1 cellular context compared by ENCODE assay signal in the genomic region with DNA sequence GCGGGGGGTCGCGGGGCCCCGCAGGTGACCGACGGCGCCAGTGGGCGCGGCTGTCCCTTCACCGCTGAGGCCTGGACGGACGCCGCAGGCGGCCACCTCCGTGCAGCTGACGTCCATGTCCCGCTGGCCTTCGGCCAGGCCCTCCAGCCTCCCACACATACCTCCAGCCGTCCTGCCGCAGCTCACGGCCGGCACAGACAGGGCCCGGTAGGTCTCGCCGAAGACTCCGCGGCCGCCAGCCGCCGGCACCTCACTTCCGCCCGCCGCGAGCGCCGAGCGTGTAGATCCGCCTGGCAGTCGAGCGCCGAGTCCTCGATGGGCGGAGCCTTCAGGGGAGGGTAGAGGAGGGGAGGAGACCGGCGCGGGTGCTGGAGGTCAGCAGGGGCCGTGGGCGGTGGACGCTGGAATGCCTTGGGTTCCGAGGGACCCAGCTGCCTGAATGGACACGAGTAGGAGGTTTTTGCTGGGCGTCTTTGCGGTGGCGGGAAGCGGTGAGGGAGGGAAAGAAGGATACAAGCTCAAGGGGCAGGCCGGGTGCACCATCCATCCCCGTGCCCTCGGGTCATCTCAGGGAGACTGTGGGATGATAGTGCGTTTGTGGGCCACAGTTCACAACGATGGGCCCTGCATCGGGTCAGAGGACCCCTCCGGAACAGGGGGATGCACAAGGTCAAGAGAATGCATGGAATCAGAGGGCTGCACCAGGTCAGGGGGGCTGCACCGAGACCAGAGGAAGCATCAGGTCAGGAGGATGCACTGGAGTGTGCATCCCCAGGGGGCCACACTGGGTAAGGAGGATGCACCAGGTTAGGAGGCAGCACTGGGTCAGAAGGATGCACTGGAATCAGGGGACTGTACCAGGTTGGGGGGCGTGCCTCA.
A peak's percentile ranks its signal among the peaks of the same experiment; 100 is the strongest.
TF ChIP-seq lines count a peak whose summit lies in the region.

A gene with protein sequence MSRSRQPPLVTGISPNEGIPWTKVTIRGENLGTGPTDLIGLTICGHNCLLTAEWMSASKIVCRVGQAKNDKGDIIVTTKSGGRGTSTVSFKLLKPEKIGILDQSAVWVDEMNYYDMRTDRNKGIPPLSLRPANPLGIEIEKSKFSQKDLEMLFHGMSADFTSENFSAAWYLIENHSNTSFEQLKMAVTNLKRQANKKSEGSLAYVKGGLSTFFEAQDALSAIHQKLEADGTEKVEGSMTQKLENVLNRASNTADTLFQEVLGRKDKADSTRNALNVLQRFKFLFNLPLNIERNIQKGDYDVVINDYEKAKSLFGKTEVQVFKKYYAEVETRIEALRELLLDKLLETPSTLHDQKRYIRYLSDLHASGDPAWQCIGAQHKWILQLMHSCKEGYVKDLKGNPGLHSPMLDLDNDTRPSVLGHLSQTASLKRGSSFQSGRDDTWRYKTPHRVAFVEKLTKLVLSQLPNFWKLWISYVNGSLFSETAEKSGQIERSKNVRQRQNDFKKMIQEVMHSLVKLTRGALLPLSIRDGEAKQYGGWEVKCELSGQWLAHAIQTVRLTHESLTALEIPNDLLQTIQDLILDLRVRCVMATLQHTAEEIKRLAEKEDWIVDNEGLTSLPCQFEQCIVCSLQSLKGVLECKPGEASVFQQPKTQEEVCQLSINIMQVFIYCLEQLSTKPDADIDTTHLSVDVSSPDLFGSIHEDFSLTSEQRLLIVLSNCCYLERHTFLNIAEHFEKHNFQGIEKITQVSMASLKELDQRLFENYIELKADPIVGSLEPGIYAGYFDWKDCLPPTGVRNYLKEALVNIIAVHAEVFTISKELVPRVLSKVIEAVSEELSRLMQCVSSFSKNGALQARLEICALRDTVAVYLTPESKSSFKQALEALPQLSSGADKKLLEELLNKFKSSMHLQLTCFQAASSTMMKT (minus strand): TSS at position 282 of the 879 bp plus-strand sequence. CDS start 55,321 bp downstream, outside the sequence.

TF ChIP-seq in HepG2, 621 proteins besides CTCF, POLR2A, EP300 and RAD21 (continued from another document and continues in another):
- TF ChIP-seq, protein P1, sequence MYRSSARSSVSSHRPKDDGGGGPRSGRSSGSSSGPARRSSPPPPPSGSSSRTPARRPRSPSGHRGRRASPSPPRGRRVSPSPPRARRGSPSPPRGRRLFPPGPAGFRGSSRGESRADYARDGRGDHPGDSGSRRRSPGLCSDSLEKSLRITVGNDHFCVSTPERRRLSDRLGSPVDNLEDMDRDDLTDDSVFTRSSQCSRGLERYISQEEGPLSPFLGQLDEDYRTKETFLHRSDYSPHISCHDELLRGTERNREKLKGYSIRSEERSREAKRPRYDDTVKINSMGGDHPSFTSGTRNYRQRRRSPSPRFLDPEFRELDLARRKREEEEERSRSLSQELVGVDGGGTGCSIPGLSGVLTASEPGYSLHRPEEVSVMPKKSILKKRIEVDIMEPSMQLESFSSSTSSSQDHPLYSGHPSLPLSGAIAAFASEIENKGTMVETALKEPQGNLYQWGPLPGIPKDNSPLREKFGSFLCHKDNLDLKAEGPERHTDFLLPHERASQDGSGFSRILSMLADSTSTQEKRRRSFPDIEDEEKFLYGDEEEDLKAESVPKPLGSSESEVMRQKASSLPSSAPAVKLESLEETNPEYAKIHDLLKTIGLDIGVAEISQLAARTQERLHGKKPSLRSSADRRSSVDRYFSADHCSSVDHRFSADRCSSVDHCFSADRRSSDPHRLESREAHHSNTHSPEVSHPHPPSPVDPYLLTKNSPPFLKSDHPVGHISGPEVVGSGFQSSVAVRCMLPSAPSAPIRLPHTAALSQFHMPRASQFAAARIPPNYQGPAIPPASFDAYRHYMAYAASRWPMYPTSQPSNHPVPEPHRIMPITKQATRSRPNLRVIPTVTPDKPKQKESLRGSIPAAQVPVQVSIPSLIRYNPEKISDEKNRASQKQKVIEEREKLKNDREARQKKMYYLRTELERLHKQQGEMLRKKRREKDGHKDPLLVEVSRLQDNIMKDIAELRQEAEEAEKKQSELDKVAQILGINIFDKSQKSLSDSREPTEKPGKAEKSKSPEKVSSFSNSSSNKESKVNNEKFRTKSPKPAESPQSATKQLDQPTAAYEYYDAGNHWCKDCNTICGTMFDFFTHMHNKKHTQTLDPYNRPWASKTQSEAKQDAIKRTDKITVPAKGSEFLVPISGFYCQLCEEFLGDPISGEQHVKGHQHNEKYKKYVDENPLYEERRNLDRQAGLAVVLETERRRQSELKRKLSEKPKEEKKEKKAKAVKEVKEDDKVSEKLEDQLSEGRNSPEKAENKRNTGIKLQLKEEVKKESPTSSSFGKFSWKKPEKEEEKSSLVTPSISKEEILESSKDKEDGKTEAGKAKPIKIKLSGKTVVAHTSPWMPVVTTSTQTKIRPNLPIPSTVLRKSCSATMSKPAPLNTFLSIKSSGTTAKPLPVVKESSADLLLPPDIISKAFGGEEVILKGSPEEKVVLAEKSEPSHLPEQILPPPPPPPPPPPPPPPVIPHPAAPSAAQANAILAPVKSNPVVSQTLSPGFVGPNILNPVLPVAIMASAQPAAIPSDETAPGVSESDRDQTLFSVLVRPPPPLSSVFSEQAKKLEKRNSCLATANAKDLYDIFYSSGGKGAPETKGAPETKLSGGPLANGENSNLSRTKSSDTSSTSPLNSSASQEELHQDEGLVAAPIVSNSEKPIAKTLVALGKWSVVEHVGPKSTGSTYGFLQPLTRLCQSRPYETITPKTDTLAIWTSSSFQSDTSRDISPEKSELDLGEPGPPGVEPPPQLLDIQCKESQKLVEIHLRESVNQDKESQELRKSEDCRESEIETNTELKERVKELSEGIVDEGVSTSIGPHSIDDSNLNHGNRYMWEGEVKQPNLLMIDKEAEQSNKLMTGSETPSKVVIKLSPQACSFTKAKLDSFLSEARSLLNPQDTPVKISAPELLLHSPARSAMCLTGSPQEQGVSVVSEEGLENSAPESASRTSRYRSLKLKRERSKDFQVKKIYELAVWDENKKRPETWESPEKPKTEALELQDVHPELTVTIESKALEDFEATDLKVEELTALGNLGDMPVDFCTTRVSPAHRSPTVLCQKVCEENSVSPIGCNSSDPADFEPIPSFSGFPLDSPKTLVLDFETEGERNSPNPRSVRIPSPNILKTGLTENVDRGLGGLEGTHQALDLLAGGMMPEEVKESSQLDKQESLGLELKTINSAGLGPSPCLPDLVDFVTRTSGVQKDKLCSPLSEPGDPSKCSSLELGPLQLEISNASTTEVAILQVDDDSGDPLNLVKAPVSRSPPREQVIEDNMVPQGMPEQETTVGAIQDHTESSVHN (CRISPR knock-in tag; IDR thresholded peaks at IDR 0.05), result peak; percentile 63; the same call in 1 of the 2 replicates
- TF ChIP-seq ZNF782 (CRISPR knock-in tag; IDR thresholded peaks at IDR 0.05; ENCODE audit: borderline replicate concordance) (peak; percentile 72; the same call in 1 of the 2 replicates), NFATC3 (CRISPR knock-in tag; IDR thresholded peaks at IDR 0.05) (no peak), IRX3 (CRISPR knock-in tag; IDR thresholded peaks at IDR 0.05; ENCODE audit: borderline replicate concordance, low read depth) (no peak), PCBP1 (IDR thresholded peaks at IDR 0.05; ENCODE audit: borderline replicate concordance, low read depth, low read length) (peak; percentile 82; the same call in 1 of the 2 replicates), ZNF570 (CRISPR knock-in tag; IDR thresholded peaks at IDR 0.05; ENCODE audit: borderline replicate concordance) (no peak; the same call in 1 of the 2 replicates), KDM5A (IDR thresholded peaks at IDR 0.05; ENCODE audit: borderline replicate concordance, low read length) (peak; percentile 91), MAFF (IDR thresholded peaks at IDR 0.05; ENCODE audit: low read depth, low read length) (peak; percentile 25; the same call in 1 of the 2 replicates), ZNF572 (CRISPR knock-in tag; IDR thresholded peaks at IDR 0.05) (peak; percentile 90; the same call in 1 of the 2 replicates), RFXANK (CRISPR knock-in tag; IDR thresholded peaks at IDR 0.05) (0 out of 2 replicates have a peak, but pooled peaks have one; percentile 64), ZNF543 (CRISPR knock-in tag; IDR thresholded peaks at IDR 0.05) (peak; percentile 92), ZNF577 (CRISPR knock-in tag; IDR thresholded peaks at IDR 0.05; ENCODE audit: borderline replicate concordance, low read depth) (no peak), PHB2 (IDR thresholded peaks at IDR 0.05; ENCODE audit: partially characterized antibody) (no peak), ZNF607 (CRISPR knock-in tag; IDR thresholded peaks at IDR 0.05; ENCODE audit: borderline replicate concordance) (peak; percentile 93), ZNF136 (CRISPR knock-in tag; IDR thresholded peaks at IDR 0.05; ENCODE audit: low read depth) (no peak), MAFG (CRISPR knock-in tag; IDR thresholded peaks at IDR 0.05) (no peak), ZNF253 (CRISPR knock-in tag; IDR thresholded peaks at IDR 0.05; ENCODE audit: borderline replicate concordance) (0 out of 2 replicates have a peak, but pooled peaks have one; percentile 48), HOXA9 (CRISPR knock-in tag; IDR thresholded peaks at IDR 0.05; ENCODE audit: borderline replicate concordance) (peak; percentile 92), HHEX (CRISPR knock-in tag; IDR thresholded peaks at IDR 0.05) (peak; percentile 64; the same call in 1 of the 2 replicates), POLR2G (IDR thresholded peaks at IDR 0.05; ENCODE audit: low read depth, low read length) (peak; percentile 88), ZSCAN9 (CRISPR knock-in tag; IDR thresholded peaks at IDR 0.05; ENCODE audit: borderline replicate concordance) (peak; percentile 94; the same call in 1 of the 2 replicates), SP2 (CRISPR knock-in tag; IDR thresholded peaks at IDR 0.05) (peak; percentile 58; the same call in 1 of the 2 replicates), ZNF24 (IDR thresholded peaks at IDR 0.05) (no peak), AKAP8 (CRISPR knock-in tag; IDR thresholded peaks at IDR 0.05) (0 out of 2 replicates have a peak, but pooled peaks have one; percentile 71), SIX1 (CRISPR knock-in tag; IDR thresholded peaks at IDR 0.05; ENCODE audit: borderline replicate concordance) (no peak; the same call in 1 of the 2 replicates), SATB2 (CRISPR knock-in tag; IDR thresholded peaks at IDR 0.05) (peak; percentile 88; the same call in 1 of the 2 replicates)
- TF ChIP-seq, protein P2, sequence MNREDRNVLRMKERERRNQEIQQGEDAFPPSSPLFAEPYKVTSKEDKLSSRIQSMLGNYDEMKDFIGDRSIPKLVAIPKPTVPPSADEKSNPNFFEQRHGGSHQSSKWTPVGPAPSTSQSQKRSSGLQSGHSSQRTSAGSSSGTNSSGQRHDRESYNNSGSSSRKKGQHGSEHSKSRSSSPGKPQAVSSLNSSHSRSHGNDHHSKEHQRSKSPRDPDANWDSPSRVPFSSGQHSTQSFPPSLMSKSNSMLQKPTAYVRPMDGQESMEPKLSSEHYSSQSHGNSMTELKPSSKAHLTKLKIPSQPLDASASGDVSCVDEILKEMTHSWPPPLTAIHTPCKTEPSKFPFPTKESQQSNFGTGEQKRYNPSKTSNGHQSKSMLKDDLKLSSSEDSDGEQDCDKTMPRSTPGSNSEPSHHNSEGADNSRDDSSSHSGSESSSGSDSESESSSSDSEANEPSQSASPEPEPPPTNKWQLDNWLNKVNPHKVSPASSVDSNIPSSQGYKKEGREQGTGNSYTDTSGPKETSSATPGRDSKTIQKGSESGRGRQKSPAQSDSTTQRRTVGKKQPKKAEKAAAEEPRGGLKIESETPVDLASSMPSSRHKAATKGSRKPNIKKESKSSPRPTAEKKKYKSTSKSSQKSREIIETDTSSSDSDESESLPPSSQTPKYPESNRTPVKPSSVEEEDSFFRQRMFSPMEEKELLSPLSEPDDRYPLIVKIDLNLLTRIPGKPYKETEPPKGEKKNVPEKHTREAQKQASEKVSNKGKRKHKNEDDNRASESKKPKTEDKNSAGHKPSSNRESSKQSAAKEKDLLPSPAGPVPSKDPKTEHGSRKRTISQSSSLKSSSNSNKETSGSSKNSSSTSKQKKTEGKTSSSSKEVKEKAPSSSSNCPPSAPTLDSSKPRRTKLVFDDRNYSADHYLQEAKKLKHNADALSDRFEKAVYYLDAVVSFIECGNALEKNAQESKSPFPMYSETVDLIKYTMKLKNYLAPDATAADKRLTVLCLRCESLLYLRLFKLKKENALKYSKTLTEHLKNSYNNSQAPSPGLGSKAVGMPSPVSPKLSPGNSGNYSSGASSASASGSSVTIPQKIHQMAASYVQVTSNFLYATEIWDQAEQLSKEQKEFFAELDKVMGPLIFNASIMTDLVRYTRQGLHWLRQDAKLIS (CRISPR knock-in tag; IDR thresholded peaks at IDR 0.05), result no peak
- TF ChIP-seq, protein P3, sequence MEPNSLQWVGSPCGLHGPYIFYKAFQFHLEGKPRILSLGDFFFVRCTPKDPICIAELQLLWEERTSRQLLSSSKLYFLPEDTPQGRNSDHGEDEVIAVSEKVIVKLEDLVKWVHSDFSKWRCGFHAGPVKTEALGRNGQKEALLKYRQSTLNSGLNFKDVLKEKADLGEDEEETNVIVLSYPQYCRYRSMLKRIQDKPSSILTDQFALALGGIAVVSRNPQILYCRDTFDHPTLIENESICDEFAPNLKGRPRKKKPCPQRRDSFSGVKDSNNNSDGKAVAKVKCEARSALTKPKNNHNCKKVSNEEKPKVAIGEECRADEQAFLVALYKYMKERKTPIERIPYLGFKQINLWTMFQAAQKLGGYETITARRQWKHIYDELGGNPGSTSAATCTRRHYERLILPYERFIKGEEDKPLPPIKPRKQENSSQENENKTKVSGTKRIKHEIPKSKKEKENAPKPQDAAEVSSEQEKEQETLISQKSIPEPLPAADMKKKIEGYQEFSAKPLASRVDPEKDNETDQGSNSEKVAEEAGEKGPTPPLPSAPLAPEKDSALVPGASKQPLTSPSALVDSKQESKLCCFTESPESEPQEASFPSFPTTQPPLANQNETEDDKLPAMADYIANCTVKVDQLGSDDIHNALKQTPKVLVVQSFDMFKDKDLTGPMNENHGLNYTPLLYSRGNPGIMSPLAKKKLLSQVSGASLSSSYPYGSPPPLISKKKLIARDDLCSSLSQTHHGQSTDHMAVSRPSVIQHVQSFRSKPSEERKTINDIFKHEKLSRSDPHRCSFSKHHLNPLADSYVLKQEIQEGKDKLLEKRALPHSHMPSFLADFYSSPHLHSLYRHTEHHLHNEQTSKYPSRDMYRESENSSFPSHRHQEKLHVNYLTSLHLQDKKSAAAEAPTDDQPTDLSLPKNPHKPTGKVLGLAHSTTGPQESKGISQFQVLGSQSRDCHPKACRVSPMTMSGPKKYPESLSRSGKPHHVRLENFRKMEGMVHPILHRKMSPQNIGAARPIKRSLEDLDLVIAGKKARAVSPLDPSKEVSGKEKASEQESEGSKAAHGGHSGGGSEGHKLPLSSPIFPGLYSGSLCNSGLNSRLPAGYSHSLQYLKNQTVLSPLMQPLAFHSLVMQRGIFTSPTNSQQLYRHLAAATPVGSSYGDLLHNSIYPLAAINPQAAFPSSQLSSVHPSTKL (CRISPR knock-in tag; IDR thresholded peaks at IDR 0.05), result peak; percentile 87
- TF ChIP-seq, protein P4, sequence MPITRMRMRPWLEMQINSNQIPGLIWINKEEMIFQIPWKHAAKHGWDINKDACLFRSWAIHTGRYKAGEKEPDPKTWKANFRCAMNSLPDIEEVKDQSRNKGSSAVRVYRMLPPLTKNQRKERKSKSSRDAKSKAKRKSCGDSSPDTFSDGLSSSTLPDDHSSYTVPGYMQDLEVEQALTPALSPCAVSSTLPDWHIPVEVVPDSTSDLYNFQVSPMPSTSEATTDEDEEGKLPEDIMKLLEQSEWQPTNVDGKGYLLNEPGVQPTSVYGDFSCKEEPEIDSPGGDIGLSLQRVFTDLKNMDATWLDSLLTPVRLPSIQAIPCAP (CRISPR knock-in tag; IDR thresholded peaks at IDR 0.05; ENCODE audit: low read depth), result 0 out of 2 replicates have a peak, but pooled peaks have one; percentile 33
- TF ChIP-seq, protein P5, sequence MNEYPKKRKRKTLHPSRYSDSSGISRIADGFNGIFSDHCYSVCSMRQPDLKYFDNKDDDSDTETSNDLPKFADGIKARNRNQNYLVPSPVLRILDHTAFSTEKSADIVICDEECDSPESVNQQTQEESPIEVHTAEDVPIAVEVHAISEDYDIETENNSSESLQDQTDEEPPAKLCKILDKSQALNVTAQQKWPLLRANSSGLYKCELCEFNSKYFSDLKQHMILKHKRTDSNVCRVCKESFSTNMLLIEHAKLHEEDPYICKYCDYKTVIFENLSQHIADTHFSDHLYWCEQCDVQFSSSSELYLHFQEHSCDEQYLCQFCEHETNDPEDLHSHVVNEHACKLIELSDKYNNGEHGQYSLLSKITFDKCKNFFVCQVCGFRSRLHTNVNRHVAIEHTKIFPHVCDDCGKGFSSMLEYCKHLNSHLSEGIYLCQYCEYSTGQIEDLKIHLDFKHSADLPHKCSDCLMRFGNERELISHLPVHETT (CRISPR knock-in tag; conservative IDR thresholded peaks at IDR 0.05), result peak; percentile 89
